8 cellular contexts compared by ENCODE assay signal in genomic region chr11:78097666-78098385, GRCh38. TPM values are rescaled to one million over a fixed set of nuclear protein-coding genes. Genes with fewer than 3 reads are reported as not detected.
"Had no signal": no experiment of that assay in that cellular context is flagged by ENCODE, and none has a peak within 500 bp of the region (broad histone marks: within the 10 kb centered on the region; RNA-seq: fewer than 3 reads in every experiment).

No MANE protein-coding gene starts in this region.

- H3K27ac ChIP-seq: GM23248 had no signal

- H3K9me3 Mint-ChIP-seq: H9 had no signal

- H3K4me3 Mint-ChIP-seq: H9 had no signal

- H3K4me3 ChIP-seq: GM23248, K562 had no signal

- DNase-seq: GM23248, H9, HCEC 1CT, IMR-90, KG1 had no signal

- H3K27ac Mint-ChIP-seq: H9 had no signal

- H3K4me1 Mint-ChIP-seq: H9 had no signal

RNA-seq across cellular contexts. Expression of gene THRSP, which starts 34.2 kb away (rescaled TPM):
- total RNA-seq: GM23248, H1, H9, HT-29, IMR-90 had no signal
